ENCODE assay signal across 9 cellular contexts in genomic region chr4:169074117-169074516, GRCh38.
"Had no signal": no experiment of that assay in that cellular context is flagged by ENCODE, and none has a peak within 500 bp of the region (broad histone marks: within the 10 kb centered on the region; RNA-seq: fewer than 3 reads in every experiment).

No MANE protein-coding gene starts in this region.

- H3K4me3 Mint-ChIP-seq: HFFc6 had no signal

- H3K36me3 ChIP-seq: HAP-1 had no signal

- DNase-seq: GOT3, HFFc6, IMR-90, KG1 had no signal

- H3K9me3 Mint-ChIP-seq: HFFc6 had no signal

- H3K9me3 ChIP-seq: HAP-1 had no signal

- H3K27ac Mint-ChIP-seq: HFFc6 had no signal

- FAIRE-seq: H54, HTR-8/SVneo, K562 had no signal

- H3K4me3 ChIP-seq: HAP-1, K562 had no signal

- ATAC-seq: HCT116, K562 had no signal
